1 cellular context compared by ENCODE assay signal in genomic region chr4:39527296-39528055, GRCh38.
TF ChIP-seq lines count a peak whose summit lies in the region.

UGDH (minus strand) TSS chr4:39527439; CDS start chr4:39521512, 5,927 bp downstream.

TF ChIP-seq in K562, 482 proteins besides CTCF, POLR2A, EP300 and RAD21 (continued from another document and continues in another):
- TF ChIP-seq ZBTB40 (IDR thresholded peaks at IDR 0.05) = peak; percentile 95
- TF ChIP-seq ZBTB40 (CRISPR knock-in tag; IDR thresholded peaks at IDR 0.05) = no peak
- TF ChIP-seq ARHGAP35 (IDR thresholded peaks at IDR 0.05; ENCODE audit: partially characterized antibody) = no peak
- no peak for TF ChIP-seq BCOR (IDR thresholded peaks at IDR 0.05)
- TF ChIP-seq ZNF121 (CRISPR knock-in tag; conservative IDR thresholded peaks at IDR 0.05) = no peak
- TF ChIP-seq FOXM1 (IDR thresholded peaks at IDR 0.05; ENCODE audit: low read depth) = peak; percentile 26; the same call in 1 of the 2 replicates
- peak; percentile 91; the same call in 1 of the 2 replicates for TF ChIP-seq FOXM1 (CRISPR knock-in tag; IDR thresholded peaks at IDR 0.05; ENCODE audit: low read depth)
- TF ChIP-seq GTF2F1 (IDR thresholded peaks at IDR 0.05; ENCODE audit: low read depth, low read length) = no peak
- TF ChIP-seq CBFA2T3 (IDR thresholded peaks at IDR 0.05) = 0 out of 2 replicates have a peak, but pooled peaks have one; percentile 2
- TF ChIP-seq E2F3 (CRISPR knock-in tag; IDR thresholded peaks at IDR 0.05) = 0 out of 2 replicates have a peak, but pooled peaks have one; percentile 65
- no peak for TF ChIP-seq SAFB2 (IDR thresholded peaks at IDR 0.05; ENCODE audit: borderline replicate concordance, low read depth, low read length, severe bottlenecking)
- 0 out of 2 replicates have a peak, but pooled peaks have one; percentile 8 for TF ChIP-seq ZC3H4 (CRISPR knock-in tag; IDR thresholded peaks at IDR 0.05; ENCODE audit: borderline replicate concordance)
- TF ChIP-seq MAX (CRISPR knock-in tag; IDR thresholded peaks at IDR 0.05) = peak; percentile 96
- TF ChIP-seq SAP30 (IDR thresholded peaks at IDR 0.05; ENCODE audit: borderline replicate concordance, insufficient read depth, low read depth, low read length, poor library complexity, severe bottlenecking) = peak; percentile 38
- no peak for TF ChIP-seq MED1 (CRISPR knock-in tag; IDR thresholded peaks at IDR 0.05; ENCODE audit: borderline replicate concordance)
- no peak for TF ChIP-seq ZNF717 (CRISPR knock-in tag; IDR thresholded peaks at IDR 0.05)
- TF ChIP-seq COPS2 (conservative IDR thresholded peaks at IDR 0.05) = no peak
- no peak for TF ChIP-seq ZNF695 (CRISPR knock-in tag; IDR thresholded peaks at IDR 0.05)
- TF ChIP-seq ZNF639 (CRISPR knock-in tag; conservative IDR thresholded peaks at IDR 0.05 in 1 of 2, IDR thresholded peaks at IDR 0.05 in 1 of 2) = peak in 1 of 2 experiments; percentile 4; a peak in 1 of 4 replicates
- no peak for TF ChIP-seq ZNF551 (CRISPR knock-in tag; IDR thresholded peaks at IDR 0.05)
- no peak for TF ChIP-seq ELK1 (CRISPR knock-in tag; IDR thresholded peaks at IDR 0.05)
- peak in 2 of 3 experiments; percentile 19 to 65 for TF ChIP-seq YY1 (IDR thresholded peaks at IDR 0.05; ENCODE audit: borderline replicate concordance in 1 of 3, control insufficient read depth in 1 of 3, extremely low read depth in 1 of 3, insufficient read depth in 3 of 3, insufficient read length in 1 of 3, insufficient replicate concordance in 2 of 3, low read depth in 1 of 3, low read length in 2 of 3)
- TF ChIP-seq ZNF253 (CRISPR knock-in tag; conservative IDR thresholded peaks at IDR 0.05) = no peak
- peak; percentile 90 for TF ChIP-seq MYC (IDR thresholded peaks at IDR 0.05; ENCODE audit: low read depth, low read length)
- peak; percentile 72; the same call in 1 of the 2 replicates for TF ChIP-seq MYC (CRISPR knock-in tag; IDR thresholded peaks at IDR 0.05; ENCODE audit: borderline replicate concordance, low read depth)
- no peak for TF ChIP-seq CLOCK (CRISPR knock-in tag; IDR thresholded peaks at IDR 0.05; ENCODE audit: borderline replicate concordance)
- TF ChIP-seq, protein P1, sequence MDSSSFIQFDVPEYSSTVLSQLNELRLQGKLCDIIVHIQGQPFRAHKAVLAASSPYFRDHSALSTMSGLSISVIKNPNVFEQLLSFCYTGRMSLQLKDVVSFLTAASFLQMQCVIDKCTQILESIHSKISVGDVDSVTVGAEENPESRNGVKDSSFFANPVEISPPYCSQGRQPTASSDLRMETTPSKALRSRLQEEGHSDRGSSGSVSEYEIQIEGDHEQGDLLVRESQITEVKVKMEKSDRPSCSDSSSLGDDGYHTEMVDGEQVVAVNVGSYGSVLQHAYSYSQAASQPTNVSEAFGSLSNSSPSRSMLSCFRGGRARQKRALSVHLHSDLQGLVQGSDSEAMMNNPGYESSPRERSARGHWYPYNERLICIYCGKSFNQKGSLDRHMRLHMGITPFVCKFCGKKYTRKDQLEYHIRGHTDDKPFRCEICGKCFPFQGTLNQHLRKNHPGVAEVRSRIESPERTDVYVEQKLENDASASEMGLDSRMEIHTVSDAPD (CRISPR knock-in tag; IDR thresholded peaks at IDR 0.05) = no peak
- no peak for TF ChIP-seq PRDM10 (IDR thresholded peaks at IDR 0.05; ENCODE audit: partially characterized antibody)
- TF ChIP-seq ZNF224 (CRISPR knock-in tag; IDR thresholded peaks at IDR 0.05) = no peak
- TF ChIP-seq FOSL1 (tag; conservative IDR thresholded peaks at IDR 0.05) = peak; percentile 73
- no peak for TF ChIP-seq CSDE1 (IDR thresholded peaks at IDR 0.05)
- TF ChIP-seq HMG20A (CRISPR knock-in tag; conservative IDR thresholded peaks at IDR 0.05) = no peak
- no peak for TF ChIP-seq PHTF2 (CRISPR knock-in tag; IDR thresholded peaks at IDR 0.05)
- no peak for TF ChIP-seq ZNF696 (CRISPR knock-in tag; conservative IDR thresholded peaks at IDR 0.05)
- no peak for TF ChIP-seq HNRNPK (IDR thresholded peaks at IDR 0.05; ENCODE audit: low read depth, low read length, poor library complexity, severe bottlenecking)
